ENCODE assay signal across 2 cellular contexts in genomic region chr7:78473902-78474301, GRCh38.
TF ChIP-seq lines count a peak whose summit lies in the region.

No MANE protein-coding gene starts in this region.

TF ChIP-seq in GM23338, 12 proteins besides CTCF, POLR2A, EP300 and RAD21 (continued from another document):
- TF ChIP-seq, protein P1, sequence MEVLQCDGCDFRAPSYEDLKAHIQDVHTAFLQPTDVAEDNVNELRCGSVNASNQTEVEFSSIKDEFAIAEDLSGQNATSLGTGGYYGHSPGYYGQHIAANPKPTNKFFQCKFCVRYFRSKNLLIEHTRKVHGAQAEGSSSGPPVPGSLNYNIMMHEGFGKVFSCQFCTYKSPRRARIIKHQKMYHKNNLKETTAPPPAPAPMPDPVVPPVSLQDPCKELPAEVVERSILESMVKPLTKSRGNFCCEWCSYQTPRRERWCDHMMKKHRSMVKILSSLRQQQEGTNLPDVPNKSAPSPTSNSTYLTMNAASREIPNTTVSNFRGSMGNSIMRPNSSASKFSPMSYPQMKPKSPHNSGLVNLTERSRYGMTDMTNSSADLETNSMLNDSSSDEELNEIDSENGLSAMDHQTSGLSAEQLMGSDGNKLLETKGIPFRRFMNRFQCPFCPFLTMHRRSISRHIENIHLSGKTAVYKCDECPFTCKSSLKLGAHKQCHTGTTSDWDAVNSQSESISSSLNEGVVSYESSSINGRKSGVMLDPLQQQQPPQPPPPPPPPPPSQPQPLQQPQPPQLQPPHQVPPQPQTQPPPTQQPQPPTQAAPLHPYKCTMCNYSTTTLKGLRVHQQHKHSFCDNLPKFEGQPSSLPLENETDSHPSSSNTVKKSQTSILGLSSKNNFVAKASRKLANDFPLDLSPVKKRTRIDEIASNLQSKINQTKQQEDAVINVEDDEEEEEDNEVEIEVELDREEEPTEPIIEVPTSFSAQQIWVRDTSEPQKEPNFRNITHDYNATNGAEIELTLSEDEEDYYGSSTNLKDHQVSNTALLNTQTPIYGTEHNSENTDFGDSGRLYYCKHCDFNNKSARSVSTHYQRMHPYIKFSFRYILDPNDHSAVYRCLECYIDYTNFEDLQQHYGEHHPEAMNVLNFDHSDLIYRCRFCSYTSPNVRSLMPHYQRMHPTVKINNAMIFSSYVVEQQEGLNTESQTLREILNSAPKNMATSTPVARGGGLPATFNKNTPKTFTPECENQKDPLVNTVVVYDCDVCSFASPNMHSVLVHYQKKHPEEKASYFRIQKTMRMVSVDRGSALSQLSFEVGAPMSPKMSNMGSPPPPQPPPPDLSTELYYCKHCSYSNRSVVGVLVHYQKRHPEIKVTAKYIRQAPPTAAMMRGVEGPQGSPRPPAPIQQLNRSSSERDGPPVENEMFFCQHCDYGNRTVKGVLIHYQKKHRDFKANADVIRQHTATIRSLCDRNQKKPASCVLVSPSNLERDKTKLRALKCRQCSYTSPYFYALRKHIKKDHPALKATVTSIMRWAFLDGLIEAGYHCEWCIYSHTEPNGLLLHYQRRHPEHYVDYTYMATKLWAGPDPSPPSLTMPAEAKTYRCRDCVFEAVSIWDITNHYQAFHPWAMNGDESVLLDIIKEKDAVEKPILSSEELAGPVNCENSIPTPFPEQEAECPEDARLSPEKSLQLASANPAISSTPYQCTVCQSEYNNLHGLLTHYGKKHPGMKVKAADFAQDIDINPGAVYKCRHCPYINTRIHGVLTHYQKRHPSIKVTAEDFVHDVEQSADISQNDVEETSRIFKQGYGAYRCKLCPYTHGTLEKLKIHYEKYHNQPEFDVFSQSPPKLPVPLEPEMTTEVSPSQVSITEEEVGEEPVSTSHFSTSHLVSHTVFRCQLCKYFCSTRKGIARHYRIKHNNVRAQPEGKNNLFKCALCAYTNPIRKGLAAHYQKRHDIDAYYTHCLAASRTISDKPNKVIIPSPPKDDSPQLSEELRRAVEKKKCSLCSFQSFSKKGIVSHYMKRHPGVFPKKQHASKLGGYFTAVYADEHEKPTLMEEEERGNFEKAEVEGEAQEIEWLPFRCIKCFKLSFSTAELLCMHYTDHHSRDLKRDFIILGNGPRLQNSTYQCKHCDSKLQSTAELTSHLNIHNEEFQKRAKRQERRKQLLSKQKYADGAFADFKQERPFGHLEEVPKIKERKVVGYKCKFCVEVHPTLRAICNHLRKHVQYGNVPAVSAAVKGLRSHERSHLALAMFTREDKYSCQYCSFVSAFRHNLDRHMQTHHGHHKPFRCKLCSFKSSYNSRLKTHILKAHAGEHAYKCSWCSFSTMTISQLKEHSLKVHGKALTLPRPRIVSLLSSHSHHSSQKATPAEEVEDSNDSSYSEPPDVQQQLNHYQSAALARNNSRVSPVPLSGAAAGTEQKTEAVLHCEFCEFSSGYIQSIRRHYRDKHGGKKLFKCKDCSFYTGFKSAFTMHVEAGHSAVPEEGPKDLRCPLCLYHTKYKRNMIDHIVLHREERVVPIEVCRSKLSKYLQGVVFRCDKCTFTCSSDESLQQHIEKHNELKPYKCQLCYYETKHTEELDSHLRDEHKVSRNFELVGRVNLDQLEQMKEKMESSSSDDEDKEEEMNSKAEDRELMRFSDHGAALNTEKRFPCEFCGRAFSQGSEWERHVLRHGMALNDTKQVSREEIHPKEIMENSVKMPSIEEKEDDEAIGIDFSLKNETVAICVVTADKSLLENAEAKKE (CRISPR knock-in tag; IDR thresholded peaks at IDR 0.05), result no peak
- TF ChIP-seq CREB1 (CRISPR knock-in tag; IDR thresholded peaks at IDR 0.05; ENCODE audit: low read depth) (no peak), POLR2AphosphoS5 (IDR thresholded peaks at IDR 0.05; ENCODE audit: low read depth) (no peak), EZH2phosphoT487 (IDR thresholded peaks at IDR 0.05; ENCODE audit: unreplicated experiment) (no peak), NANOG (IDR thresholded peaks at IDR 0.05; ENCODE audit: borderline replicate concordance) (no peak), EZH2 (IDR thresholded peaks at IDR 0.05; ENCODE audit: low read depth, unreplicated experiment) (no peak), ZNF331 (CRISPR knock-in tag; IDR thresholded peaks at IDR 0.05; ENCODE audit: low read depth) (no peak)
- TF ChIP-seq, protein P2, sequence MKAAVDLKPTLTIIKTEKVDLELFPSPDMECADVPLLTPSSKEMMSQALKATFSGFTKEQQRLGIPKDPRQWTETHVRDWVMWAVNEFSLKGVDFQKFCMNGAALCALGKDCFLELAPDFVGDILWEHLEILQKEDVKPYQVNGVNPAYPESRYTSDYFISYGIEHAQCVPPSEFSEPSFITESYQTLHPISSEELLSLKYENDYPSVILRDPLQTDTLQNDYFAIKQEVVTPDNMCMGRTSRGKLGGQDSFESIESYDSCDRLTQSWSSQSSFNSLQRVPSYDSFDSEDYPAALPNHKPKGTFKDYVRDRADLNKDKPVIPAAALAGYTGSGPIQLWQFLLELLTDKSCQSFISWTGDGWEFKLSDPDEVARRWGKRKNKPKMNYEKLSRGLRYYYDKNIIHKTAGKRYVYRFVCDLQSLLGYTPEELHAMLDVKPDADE (IDR thresholded peaks at IDR 0.05), result no peak
- TF ChIP-seq, protein P3, sequence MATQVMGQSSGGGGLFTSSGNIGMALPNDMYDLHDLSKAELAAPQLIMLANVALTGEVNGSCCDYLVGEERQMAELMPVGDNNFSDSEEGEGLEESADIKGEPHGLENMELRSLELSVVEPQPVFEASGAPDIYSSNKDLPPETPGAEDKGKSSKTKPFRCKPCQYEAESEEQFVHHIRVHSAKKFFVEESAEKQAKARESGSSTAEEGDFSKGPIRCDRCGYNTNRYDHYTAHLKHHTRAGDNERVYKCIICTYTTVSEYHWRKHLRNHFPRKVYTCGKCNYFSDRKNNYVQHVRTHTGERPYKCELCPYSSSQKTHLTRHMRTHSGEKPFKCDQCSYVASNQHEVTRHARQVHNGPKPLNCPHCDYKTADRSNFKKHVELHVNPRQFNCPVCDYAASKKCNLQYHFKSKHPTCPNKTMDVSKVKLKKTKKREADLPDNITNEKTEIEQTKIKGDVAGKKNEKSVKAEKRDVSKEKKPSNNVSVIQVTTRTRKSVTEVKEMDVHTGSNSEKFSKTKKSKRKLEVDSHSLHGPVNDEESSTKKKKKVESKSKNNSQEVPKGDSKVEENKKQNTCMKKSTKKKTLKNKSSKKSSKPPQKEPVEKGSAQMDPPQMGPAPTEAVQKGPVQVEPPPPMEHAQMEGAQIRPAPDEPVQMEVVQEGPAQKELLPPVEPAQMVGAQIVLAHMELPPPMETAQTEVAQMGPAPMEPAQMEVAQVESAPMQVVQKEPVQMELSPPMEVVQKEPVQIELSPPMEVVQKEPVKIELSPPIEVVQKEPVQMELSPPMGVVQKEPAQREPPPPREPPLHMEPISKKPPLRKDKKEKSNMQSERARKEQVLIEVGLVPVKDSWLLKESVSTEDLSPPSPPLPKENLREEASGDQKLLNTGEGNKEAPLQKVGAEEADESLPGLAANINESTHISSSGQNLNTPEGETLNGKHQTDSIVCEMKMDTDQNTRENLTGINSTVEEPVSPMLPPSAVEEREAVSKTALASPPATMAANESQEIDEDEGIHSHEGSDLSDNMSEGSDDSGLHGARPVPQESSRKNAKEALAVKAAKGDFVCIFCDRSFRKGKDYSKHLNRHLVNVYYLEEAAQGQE (IDR thresholded peaks at IDR 0.05; ENCODE audit: unreplicated experiment), result no peak

TF ChIP-seq in IMR-90, 13 proteins besides CTCF, POLR2A, EP300 and RAD21 (continued from another document):
- TF ChIP-seq ELK1 (IDR thresholded peaks at IDR 0.05; ENCODE audit: borderline replicate concordance, low read depth, low read length) (no peak), CHD1 (IDR thresholded peaks at IDR 0.05; ENCODE audit: low read depth, low read length) (no peak), USF2 (IDR thresholded peaks at IDR 0.05; ENCODE audit: low read depth, low read length) (no peak), MXI1 (IDR thresholded peaks at IDR 0.05; ENCODE audit: borderline replicate concordance, low read depth, low read length) (no peak), NFE2L2 (IDR thresholded peaks at IDR 0.05; ENCODE audit: low read depth, low read length) (no peak)
